Comparison of ENCODE assay signal across 25 cellular contexts in genomic region chr6:35480176-35480575, GRCh38. TPM values are rescaled to one million over a fixed set of nuclear protein-coding genes. Genes with fewer than 3 reads are reported as not detected.
DNase-seq lines count a peak whose midpoint lies in the region; ATAC-seq and TF ChIP-seq lines count a peak whose summit lies in the region.
"Had no signal": no experiment of that assay in that cellular context is flagged by ENCODE, and none has a peak within 500 bp of the region (broad histone marks: within the 10 kb centered on the region; RNA-seq: fewer than 3 reads in every experiment).

No MANE protein-coding gene starts in this region.

- TF ChIP-seq CTCF in RWPE1 (conservative IDR thresholded peaks at IDR 0.05; ENCODE audit: low read depth) (no peak), gastroesophageal sphincter (IDR thresholded peaks at IDR 0.05) (no peak), osteoblast (IDR thresholded peaks at IDR 0.05; ENCODE audit: extremely low read depth, low read depth, low read length) (no peak), GM13977 (IDR thresholded peaks at IDR 0.05; ENCODE audit: extremely low read depth, insufficient read depth, missing control alignments) (no peak)

- H3K9me3 ChIP-seq in BLaER1 (no peaks in the 10 kb centered on the region), gastroesophageal sphincter (no peaks in the 10 kb centered on the region), osteoblast (ENCODE audit: low read depth, low read length) (no peaks in the 10 kb centered on the region)
- H3K9me3 ChIP-seq: BLaER1 treated with 17β-estradiol and CSF1 and Interleukin-3, amounts not matched to agents 10 nM and 100 nM had no signal

- H3K4me3 ChIP-seq in BLaER1 (no peak overlapping the region), gastroesophageal sphincter (no peak overlapping the region), osteoblast (ENCODE audit: insufficient read depth, low read length) (no peak overlapping the region)
- H3K4me3 ChIP-seq: BLaER1 treated with 17β-estradiol and CSF1 and Interleukin-3, amounts not matched to agents 10 nM and 100 nM had no signal

- intact Hi-C loops in posterior vena cava (cut with DNase I), result no loop called here

- CTCF ChIA-PET in RWPE1 (lab: Yijun Ruan, JAX), result no interaction called here

- H3K36me3 ChIP-seq in BLaER1 (peaks cover 4% of the 10 kb centered on the region; the same call in 1 of the 2 replicates), gastroesophageal sphincter (peaks cover 0 to 90% of the 10 kb centered on the region in 2 donors), osteoblast (ENCODE audit: insufficient read depth, low read length) (peaks cover 23% of the 10 kb centered on the region)

- H3K4me1 ChIP-seq in BLaER1 (0 out of 2 replicates have a peak, but pooled peaks cover 9% of the 10 kb centered on the region), gastroesophageal sphincter (peaks cover 0 to 45% (median 1%) of the 10 kb centered on the region in 3 donors), osteoblast (ENCODE audit: insufficient read depth, low read length) (peaks cover 7% of the 10 kb centered on the region)

- no peak for DNase-seq in RWPE1 (ENCODE audit: low spot score)
- peak; percentile 31 for DNase-seq in osteoblast (ENCODE audit: insufficient read length, low spot score, missing footprints)
- no peak for DNase-seq in posterior vena cava (ENCODE audit: low spot score)
- DNase-seq in GM13977 (ENCODE audit: low spot score), result no peak
- DNase-seq in DMS153 (lab: John Stamatoyannopoulos, UW), result no peak
- DNase-seq in NCI-H510A treated with DMSO at 0.1 percent for 48 hours (lab: John Stamatoyannopoulos, UW), result no peak
- DNase-seq: CD4-positive, alpha-beta T cell; DMS53; GOT3; NCI-H1092; NCI-H1417 treated with DMSO at 0.1 percent for 48 hours; NCI-H1694 treated with DMSO at 0.1 percent for 48 hours; NCI-H2171 treated with DMSO at 0.1 percent for 48 hours; NCI-H524 treated with DMSO at 0.1 percent for 48 hours; NCI-H774; PC-3; SHP77 treated with DMSO at 0.1 percent for 48 hours had no signal

- 0 out of 2 replicates have a peak overlapping the region, but pooled peaks have one; percentile 1 for H3K9ac ChIP-seq in BLaER1

- in situ Hi-C loops in GM13977 (cut with MboI; ENCODE audit: low pct_unique_long_range_greater_than_20kb, low sequenced_read_pairs, unreplicated experiment), result no loop called here

- H4K20me1 ChIP-seq in BLaER1, result peaks cover 4% of the 10 kb centered on the region; the same call in 1 of the 2 replicates
- peaks cover 10% of the 10 kb centered on the region for H4K20me1 ChIP-seq in osteoblast (ENCODE audit: insufficient read depth, low read length)

- H2AFZ ChIP-seq in osteoblast (ENCODE audit: low read length), result no peak overlapping the region

- H3K4me2 ChIP-seq in BLaER1 (no peak overlapping the region), osteoblast (ENCODE audit: insufficient read depth, low read length) (no peak overlapping the region)
- H3K4me2 ChIP-seq: BLaER1 treated with 17β-estradiol and CSF1 and Interleukin-3, amounts not matched to agents 10 nM and 100 nM had no signal

- POLR2A ChIA-PET in RWPE1 (lab: Yijun Ruan, JAX; ENCODE audit: low non-redundant PET), result no interaction called here

- H3K27me3 ChIP-seq in BLaER1 (no peaks in the 10 kb centered on the region), gastroesophageal sphincter (no peaks in the 10 kb centered on the region), osteoblast (ENCODE audit: insufficient read depth, low read length) (no peaks in the 10 kb centered on the region)
- H3K27me3 ChIP-seq: BLaER1 treated with 17β-estradiol and CSF1 and Interleukin-3, amounts not matched to agents 10 nM and 100 nM had no signal

- H3K27ac ChIP-seq in BLaER1 (no peak overlapping the region), RWPE1 (peak overlapping the region; percentile 41), gastroesophageal sphincter (peak overlapping the region in 3 of 4 donors; percentile 46 to 99 (median 64)), osteoblast (ENCODE audit: low read depth, low read length) (no peak overlapping the region)
- H3K27ac ChIP-seq: BLaER1 treated with 17β-estradiol and CSF1 and Interleukin-3, amounts not matched to agents 10 nM and 100 nM; HL-60 had no signal

- TF ChIP-seq POLR2A in gastroesophageal sphincter (IDR thresholded peaks at IDR 0.05), result no peak

- H3K79me2 ChIP-seq in osteoblast (ENCODE audit: insufficient read depth, low read length), result peaks cover 12% of the 10 kb centered on the region

- 89 to 93% methylated on average over 6 to 8 of the region's 12 CpGs for WGBS in gastroesophageal sphincter (ENCODE audit: low coverage in 1 of 2), 2 donors

- no peak for ATAC-seq in gastroesophageal sphincter
- ATAC-seq: HCT116, PC-3 had no signal

- no peak for TF ChIP-seq EP300 in gastroesophageal sphincter (IDR thresholded peaks at IDR 0.05)

RNA-seq across cellular contexts. Expression of gene RPL10A, which starts 12.0 kb away (rescaled TPM):
- total RNA-seq in gastroesophageal sphincter, result 1,000 to 10,000 TPM in 3 of 4 donors, 100 to 1,000 TPM in 1; 870 to 1,936 (median 1,411) TPM
- total RNA-seq in osteoblast, result 1,373 and 1,488 TPM in 2 replicates
- total RNA-seq in posterior vena cava, result 1,000 to 10,000 TPM in 1 of 2 donors, 100 to 1,000 TPM in 1; 816 to 1,010 TPM

RNA-seq across cellular contexts. Expression of gene TEAD3, which starts 16.7 kb away (rescaled TPM):
- total RNA-seq in gastroesophageal sphincter (100 to 1,000 TPM in 1 of 4 donors, 10 to 100 TPM in 3; 58.3 to 122 (median 72.5) TPM), osteoblast (10.9 and 11.2 TPM in 2 replicates), posterior vena cava (10 to 100 TPM; 69.8 to 73.8 TPM)

RNA-seq across cellular contexts. Expression of gene FANCE, which starts 28.0 kb away (rescaled TPM):
- total RNA-seq in gastroesophageal sphincter (1 to 10 TPM; 2.6 to 5.0 (median 3.8) TPM), osteoblast (13.8 and 16.6 TPM in 2 replicates), posterior vena cava (1 to 10 TPM; 2.5 to 4.0 TPM)

RNA-seq across cellular contexts. Expression of gene TULP1, which starts 32.5 kb away (rescaled TPM):
- total RNA-seq in gastroesophageal sphincter, result under 1 TPM in 1 of 4 donors, not detected in 3; 0.89 TPM
- not detected in 2 replicates for total RNA-seq in osteoblast
- not detected for total RNA-seq in posterior vena cava
- total RNA-seq: CD4-positive, alpha-beta T cell; Daoy; G401; PC-3; RPMI7951 had no signal

Comparison
In these comparisons a context has a peak if more than half of its experiments do, and no peak if none do; other contexts are left out.
1. H3K27ac ChIP-seq: peak in RWPE1 (single experiment) and gastroesophageal sphincter (3 of 4); none in BLaER1 (single experiment) and osteoblast (single experiment).